Comparison of ENCODE assay signal across 19 cellular contexts in genomic region chr7:134601459-134601858, GRCh38. TPM values are rescaled to one million over a fixed set of nuclear protein-coding genes. Genes with fewer than 3 reads are reported as not detected.
A peak's percentile ranks its signal among the peaks of the same experiment; 100 is the strongest.
DNase-seq lines count a peak whose midpoint lies in the region; ATAC-seq and TF ChIP-seq lines count a peak whose summit lies in the region.
"Had no signal": no experiment of that assay in that cellular context is flagged by ENCODE, and none has a peak within 500 bp of the region (broad histone marks: within the 10 kb centered on the region; RNA-seq: fewer than 3 reads in every experiment).

No MANE protein-coding gene starts in this region.

- no peak overlapping the region for H3K9ac ChIP-seq in BLaER1 treated with 17β-estradiol and CSF1 and Interleukin-3, amounts not matched to agents 10 nM and 100 nM

- no peaks in the 10 kb centered on the region for H3K36me3 ChIP-seq in BLaER1 treated with 17β-estradiol and CSF1 and Interleukin-3, amounts not matched to agents 10 nM and 100 nM
- H3K36me3 ChIP-seq: HAP-1 had no signal

- H3K4me3 ChIP-seq in BLaER1 treated with 17β-estradiol and CSF1 and Interleukin-3, amounts not matched to agents 10 nM and 100 nM, result no peak overlapping the region
- no peak overlapping the region for H3K4me3 ChIP-seq in NB4 (ENCODE audit: low read depth, low read length)
- H3K4me3 ChIP-seq: GM12878, HAP-1 had no signal

- H3K27ac Mint-ChIP-seq in nephron progenitor cell, result no peak overlapping the region
- H3K27ac Mint-ChIP-seq: CD4-positive, alpha-beta T cell had no signal

- peaks cover 14 to 28% (median 24%) of the 10 kb centered on the region in 11 experiments; a peak in 21 of 22 replicates for H3K9me3 ChIP-seq in BLaER1 treated with 17β-estradiol and CSF1 and Interleukin-3, amounts not matched to agents 10 nM and 100 nM (replicated peaks in 1 of 11)
- H3K9me3 ChIP-seq: HAP-1 had no signal

- H4K20me1 ChIP-seq in BLaER1 treated with 17β-estradiol and CSF1 and Interleukin-3, amounts not matched to agents 10 nM and 100 nM, result no peaks in the 10 kb centered on the region

- ATAC-seq in GM21723 (IDR thresholded peaks at IDR 0.05; ENCODE audit: unreplicated experiment) (no peak), left ventricle myocardium superior (no peak)
- ATAC-seq: GM12878 had no signal

- TF ChIP-seq CTCF in NB4 (IDR thresholded peaks at IDR 0.05; ENCODE audit: low read depth, low read length) (no peak), nephron progenitor cell (IDR thresholded peaks at IDR 0.05) (no peak)

- peaks cover 0 to 23% (median 12%) of the 10 kb centered on the region in 10 experiments; a peak in 13 of 20 replicates for H3K4me1 ChIP-seq in BLaER1 treated with 17β-estradiol and CSF1 and Interleukin-3, amounts not matched to agents 10 nM and 100 nM
- H3K4me1 ChIP-seq: HAP-1 had no signal

- peaks cover 9% of the 10 kb centered on the region for H3K36me3 Mint-ChIP-seq in nephron progenitor cell (ENCODE audit: low read depth)

- H3K27ac ChIP-seq in BLaER1 treated with 17β-estradiol and CSF1 and Interleukin-3, amounts not matched to agents 10 nM and 100 nM, result no peak overlapping the region

- H3K27me3 ChIP-seq in BLaER1 treated with 17β-estradiol and CSF1 and Interleukin-3, amounts not matched to agents 10 nM and 100 nM, result no peaks in the 10 kb centered on the region

- TF ChIP-seq POLR2A in NB4 (IDR thresholded peaks at IDR 0.05; ENCODE audit: extremely low read depth, insufficient read length), result no peak

- intact Hi-C loops in left ventricle myocardium superior (cut with micrococcal nuclease), result no loop called here

- peaks cover 23% of the 10 kb centered on the region for H3K9me3 Mint-ChIP-seq in nephron progenitor cell

- no peak overlapping the region for H3K4me3 Mint-ChIP-seq in nephron progenitor cell
- H3K4me3 Mint-ChIP-seq: CD4-positive, alpha-beta T cell had no signal

- H3K27me3 Mint-ChIP-seq in nephron progenitor cell (ENCODE audit: low read depth, poor library complexity), result peaks cover 12% of the 10 kb centered on the region

- DNase-seq in NB4 (ENCODE audit: low read depth) (peak; percentile 56), nephron progenitor cell (peak; percentile 8), left ventricle myocardium superior (no peak), NCI-H69 (lab: John Stamatoyannopoulos, UW) (no peak)
- DNase-seq: AML-193; C1 segment of cervical spinal cord; Calu3; CD4-positive, alpha-beta T cell; DMS 273 treated with DMSO at 0.1 percent for 48 hours; GOT3; IMR-90; KBM-7 had no signal

- H3K4me2 ChIP-seq in BLaER1 treated with 17β-estradiol and CSF1 and Interleukin-3, amounts not matched to agents 10 nM and 100 nM, result peak overlapping the region in 7 of 11 experiments; percentile 10 to 49 (median 30); a peak in 9 of 22 replicates

- H3K4me1 Mint-ChIP-seq in nephron progenitor cell, result peaks cover 13% of the 10 kb centered on the region

RNA-seq across cellular contexts. Expression of gene BPGM, which starts 45.2 kb away (rescaled TPM):
- total RNA-seq in left ventricle myocardium superior, result 15.2 TPM

RNA-seq across cellular contexts. Expression of gene AKR1B15, which starts 52.5 kb away (rescaled TPM):
- total RNA-seq in left ventricle myocardium superior, result not detected
- total RNA-seq: A673; CD4-positive, alpha-beta T cell; Daoy; G401; GM12878; IMR-90 had no signal

Comparison
In these comparisons a context has a peak if more than half of its experiments do, and no peak if none do; other contexts are left out.
1. DNase-seq: peak in NB4 (single experiment) and nephron progenitor cell (single experiment); none in left ventricle myocardium superior (single experiment) and NCI-H69 (single experiment).